26 cellular contexts compared by ENCODE assay signal in genomic region chr13:78998736-78999135, GRCh38.
"Had no signal": no experiment of that assay in that cellular context is flagged by ENCODE, and none has a peak within 500 bp of the region (broad histone marks: within the 10 kb centered on the region; RNA-seq: fewer than 3 reads in every experiment).

No MANE protein-coding gene starts in this region.

- H3K4me1 ChIP-seq: parathyroid adenoma, psoas muscle, sigmoid colon, uterus had no signal

- H3K9me3 ChIP-seq: psoas muscle, sigmoid colon, thoracic aorta, uterus had no signal

- FAIRE-seq: keratinocyte, small intestine had no signal

- H3K36me3 ChIP-seq: sigmoid colon, thoracic aorta, uterus had no signal

- H3K4me3 ChIP-seq: psoas muscle, sigmoid colon, thoracic aorta, uterus had no signal

- H3K27ac ChIP-seq: parathyroid adenoma, psoas muscle, sigmoid colon, thoracic aorta, uterus had no signal

- ATAC-seq: activated CD8-positive, alpha-beta T cell treated with anti-CD3 and anti-CD28 coated beads for 36 hours; activated naive CD8-positive, alpha-beta T cell treated with anti-CD3 and anti-CD28 coated beads, Interleukin-2, amount 50 U/mL, for 24 hours; activated T-cell treated with anti-CD3 and anti-CD28 coated beads, Interleukin-2, amount 50 U/mL, for 4 hours; effector memory CD8-positive, alpha-beta T cell; left cardiac atrium; left ventricle myocardium superior; naive thymus-derived CD4-positive, alpha-beta T cell; psoas muscle; stimulated activated effector memory CD8-positive, alpha-beta T cell treated with anti-CD3 and anti-CD28 coated beads, Interleukin-12 subunit alpha, Interleukin-12 subunit beta, amount 100 ng/mL, for 72 hours; WTC11 had no signal

- H3K27me3 ChIP-seq: sigmoid colon, uterus had no signal

- DNase-seq: activated CD4-positive, alpha-beta T cell treated with anti-CD3 and anti-CD28 coated beads for 1 hour; activated CD4-positive, alpha-beta T cell treated with anti-CD3 and anti-CD28 coated beads, Interleukin-2, amount 10 ng/mL, durations not matched to agents 7 days and 5 days; activated CD8-positive, alpha-beta T cell treated with anti-CD3 and anti-CD28 coated beads for 36 hours; activated naive CD8-positive, alpha-beta T cell treated with anti-CD3 and anti-CD28 coated beads, Interleukin-2, amount 50 U/mL, for 24 hours; activated T-cell treated with anti-CD3 and anti-CD28 coated beads, Interleukin-2, amount 50 U/mL, for 4 hours; amygdala; caudate nucleus; cortex of kidney; effector memory CD8-positive, alpha-beta T cell; erythroblast; head of caudate nucleus; hippocampal formation; left cardiac atrium; left ventricle myocardium superior; naive thymus-derived CD4-positive, alpha-beta T cell; occipital lobe; psoas muscle; sigmoid colon; small intestine; stimulated activated CD4-positive, alpha-beta T cell treated with anti-CD3 and anti-CD28 coated beads, Interleukin-4, amount 100 ng/mL, for 24 hours; uterus had no signal
